Comparison of ENCODE assay signal across 26 cellular contexts in the genomic region with DNA sequence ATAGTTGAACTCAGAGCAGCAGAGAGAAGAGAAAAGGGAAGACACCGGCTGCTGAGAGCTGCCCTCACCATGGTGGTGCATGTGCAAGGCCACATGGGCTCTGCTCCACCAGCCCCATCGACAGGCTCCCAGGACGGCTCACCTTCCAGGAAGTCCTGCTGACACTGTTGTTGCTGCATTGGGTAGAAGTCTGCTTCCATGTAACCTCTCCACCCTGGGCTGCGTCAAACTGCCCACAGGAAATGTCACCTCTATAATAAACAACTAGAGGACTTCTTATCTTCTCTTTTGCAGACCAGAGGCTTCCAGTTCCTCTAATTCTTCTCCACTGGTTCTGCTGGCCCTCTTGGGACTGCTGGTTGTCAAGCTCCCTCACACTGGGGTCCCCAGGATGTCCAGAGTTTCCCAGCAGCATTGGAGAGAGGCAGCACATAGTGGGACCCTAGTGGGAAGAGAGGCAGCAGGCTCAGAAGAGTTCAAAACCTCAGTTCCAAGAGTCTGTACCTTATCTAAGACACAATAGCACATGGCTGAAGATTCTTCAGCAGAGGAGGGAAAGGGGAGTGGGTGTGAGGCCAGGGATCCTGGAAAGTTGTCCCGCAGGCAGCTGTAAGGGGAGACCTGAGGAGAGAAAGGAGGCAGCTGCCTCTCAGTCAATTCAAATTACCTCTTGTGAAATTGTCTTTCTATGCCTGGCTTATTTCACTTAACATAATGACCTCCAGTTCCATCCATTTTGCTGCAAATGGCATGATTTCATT. TPM values are rescaled to one million over a fixed set of nuclear protein-coding genes. Genes with fewer than 3 reads are reported as not detected.
A peak's percentile ranks its signal among the peaks of the same experiment; 100 is the strongest.
DNase-seq lines count a peak whose midpoint lies in the region; ATAC-seq, FAIRE-seq and TF ChIP-seq lines count a peak whose summit lies in the region.
"Had no signal": no experiment of that assay in that cellular context is flagged by ENCODE, and none has a peak within 500 bp of the region (broad histone marks: within the 10 kb centered on the region; RNA-seq: fewer than 3 reads in every experiment).

No MANE protein-coding gene starts in this region.

- H3K27ac ChIP-seq in BLaER1 treated with 17β-estradiol and CSF1 and Interleukin-3, amounts not matched to agents 10 nM and 100 nM, result peak overlapping the region in 2 of 11 experiments; percentile 6 to 17; a peak in 4 of 22 replicates
- H3K27ac ChIP-seq in naive thymus-derived CD4-positive, alpha-beta T cell (ENCODE audit: low read depth, low read length), result no peak overlapping the region
- H3K27ac ChIP-seq in GM23338 (ENCODE audit: low read depth), result no peak overlapping the region
- H3K27ac ChIP-seq: body of pancreas, pancreas had no signal

- H3K79me2 ChIP-seq in GM23338 (replicated peaks; ENCODE audit: insufficient read depth), result no peaks in the 10 kb centered on the region

- no peak for DNase-seq in GM18507 (ENCODE audit: extremely low spot score, insufficient read length, low read depth)
- peak; percentile 81 for DNase-seq in UCSD-AML1 (lab: John Stamatoyannopoulos, UW; ENCODE audit: unreplicated experiment)
- DNase-seq in naive thymus-derived CD4-positive, alpha-beta T cell, result no peak
- no peak for DNase-seq in GM23338 (ENCODE audit: low spot score)
- no peak for DNase-seq in mucosa of gallbladder (ENCODE audit: low spot score)
- DNase-seq: activated gamma-delta T cell; activated T-cell treated with anti-CD3 and anti-CD28 coated beads for 4 hours; body of pancreas; HFFc6; mesenchymal stem cell; naive B cell; NCI-H146; NCI-H510A; pancreas; stimulated activated CD4-positive, alpha-beta T cell treated with anti-CD3 and anti-CD28 coated beads, Interleukin-4, amount 100 ng/mL, for 24 hours had no signal

- no peaks in the 10 kb centered on the region; a peak in 1 of 22 replicates for H3K9me3 ChIP-seq in BLaER1 treated with 17β-estradiol and CSF1 and Interleukin-3, amounts not matched to agents 10 nM and 100 nM (replicated peaks in 1 of 11)
- no peaks in the 10 kb centered on the region for H3K9me3 ChIP-seq in naive thymus-derived CD4-positive, alpha-beta T cell (ENCODE audit: control insufficient read depth in 2 of 3, low read length in 3 of 3)
- H3K9me3 ChIP-seq: body of pancreas, pancreas had no signal

- ATAC-seq in naive thymus-derived CD4-positive, alpha-beta T cell, result peak; percentile 83
- ATAC-seq in GM19023 (IDR thresholded peaks at IDR 0.05; ENCODE audit: unreplicated experiment), result no peak
- no peak for ATAC-seq in GM19328 (IDR thresholded peaks at IDR 0.05; ENCODE audit: unreplicated experiment)
- ATAC-seq in GM23338, result no peak
- ATAC-seq: body of pancreas had no signal

- H3K9ac ChIP-seq in BLaER1 treated with 17β-estradiol and CSF1 and Interleukin-3, amounts not matched to agents 10 nM and 100 nM, result no peak overlapping the region

- no peaks in the 10 kb centered on the region for H3F3A ChIP-seq in GM23338 (replicated peaks; ENCODE audit: low read depth)

- peaks cover 0 to 5% (median 0%) of the 10 kb centered on the region in 7 donors for H3K4me1 Mint-ChIP-seq in naive thymus-derived CD4-positive, alpha-beta T cell
- peaks cover 15% of the 10 kb centered on the region for H3K4me1 Mint-ChIP-seq in GM23338

- peak; percentile 36 for FAIRE-seq in GM18507 (lab: Jason Lieb, UNC)
- FAIRE-seq: pancreas, RCC 7860 had no signal

- intact Hi-C loops in naive thymus-derived CD4-positive, alpha-beta T cell (cut with micrococcal nuclease), result no loop called here

- CTCF ChIA-PET in naive thymus-derived CD4-positive, alpha-beta T cell (lab: Charles Lee), result no interaction called here

- H4K20me1 ChIP-seq in BLaER1 treated with 17β-estradiol and CSF1 and Interleukin-3, amounts not matched to agents 10 nM and 100 nM, result no peaks in the 10 kb centered on the region
- no peaks in the 10 kb centered on the region for H4K20me1 ChIP-seq in GM23338 (replicated peaks; ENCODE audit: insufficient read depth)

- H3K4me3 Mint-ChIP-seq in naive thymus-derived CD4-positive, alpha-beta T cell, result no peak overlapping the region
- H3K4me3 Mint-ChIP-seq in GM23338, result no peak overlapping the region
- H3K4me3 Mint-ChIP-seq: HFFc6; naive B cell; stimulated activated naive CD8-positive, alpha-beta T cell treated with anti-CD3 and anti-CD28 coated beads, Interleukin-15, Interleukin-2, amounts not matched to agents 100 ng/mL and 50 ng/mL, for 24 hours had no signal

- peaks cover 0 to 2% (median 0%) of the 10 kb centered on the region in 5 donors for H3K36me3 Mint-ChIP-seq in naive thymus-derived CD4-positive, alpha-beta T cell
- no peaks in the 10 kb centered on the region for H3K36me3 Mint-ChIP-seq in GM23338 (ENCODE audit: low read depth)
- H3K36me3 Mint-ChIP-seq: naive B cell had no signal

- H3K9me2 ChIP-seq in GM23338 (ENCODE audit: insufficient read depth), result 0 out of 2 replicates have a peak, but pooled peaks cover 3% of the 10 kb centered on the region

- TF ChIP-seq CTCF in GM23338 (conservative IDR thresholded peaks at IDR 0.05; ENCODE audit: low read depth in 2 of 2), result no peak

- POLR2A ChIA-PET in naive thymus-derived CD4-positive, alpha-beta T cell (lab: Charles Lee), result no interaction called here

- no peaks in the 10 kb centered on the region for H3K27me3 ChIP-seq in BLaER1 treated with 17β-estradiol and CSF1 and Interleukin-3, amounts not matched to agents 10 nM and 100 nM
- H3K27me3 ChIP-seq in naive thymus-derived CD4-positive, alpha-beta T cell (ENCODE audit: control insufficient read depth in 2 of 2, insufficient read depth in 2 of 2, low read length in 2 of 2), result no peaks in the 10 kb centered on the region
- no peaks in the 10 kb centered on the region for H3K27me3 ChIP-seq in GM23338 (ENCODE audit: insufficient read depth)
- H3K27me3 ChIP-seq: body of pancreas had no signal

- peaks cover 7 to 38% (median 12%) of the 10 kb centered on the region in 10 experiments; a peak in 19 of 20 replicates for H3K4me1 ChIP-seq in BLaER1 treated with 17β-estradiol and CSF1 and Interleukin-3, amounts not matched to agents 10 nM and 100 nM
- H3K4me1 ChIP-seq in naive thymus-derived CD4-positive, alpha-beta T cell (ENCODE audit: control insufficient read depth in 2 of 2, insufficient read depth in 2 of 2, low read length in 2 of 2), result peaks cover 0 to 7% of the 10 kb centered on the region in 2 donors
- 0 out of 2 replicates have a peak, but pooled peaks cover 8% of the 10 kb centered on the region for H3K4me1 ChIP-seq in GM23338 (ENCODE audit: insufficient read depth)
- H3K4me1 ChIP-seq: body of pancreas, pancreas had no signal

- peaks cover 0 to 1% (median 0%) of the 10 kb centered on the region in 11 donors for H3K9me3 Mint-ChIP-seq in naive thymus-derived CD4-positive, alpha-beta T cell
- H3K9me3 Mint-ChIP-seq in GM23338, result no peaks in the 10 kb centered on the region
- H3K9me3 Mint-ChIP-seq: HFFc6; naive B cell; stimulated activated naive CD8-positive, alpha-beta T cell treated with anti-CD3 and anti-CD28 coated beads, Interleukin-15, Interleukin-2, amounts not matched to agents 100 ng/mL and 50 ng/mL, for 24 hours had no signal

- no peak overlapping the region for H3K27ac Mint-ChIP-seq in naive thymus-derived CD4-positive, alpha-beta T cell
- no peak overlapping the region for H3K27ac Mint-ChIP-seq in GM23338
- H3K27ac Mint-ChIP-seq: HFFc6; stimulated activated naive CD8-positive, alpha-beta T cell treated with anti-CD3 and anti-CD28 coated beads, Interleukin-15, Interleukin-2, amounts not matched to agents 100 ng/mL and 50 ng/mL, for 24 hours had no signal

- peaks cover 0 to 72% (median 8%) of the 10 kb centered on the region in 5 donors for H3K27me3 Mint-ChIP-seq in naive thymus-derived CD4-positive, alpha-beta T cell
- H3K27me3 Mint-ChIP-seq in GM23338 (ENCODE audit: insufficient read depth, low read depth, poor library complexity), result peaks cover 2% of the 10 kb centered on the region
- H3K27me3 Mint-ChIP-seq: stimulated activated naive CD8-positive, alpha-beta T cell treated with anti-CD3 and anti-CD28 coated beads, Interleukin-15, Interleukin-2, amounts not matched to agents 100 ng/mL and 50 ng/mL, for 24 hours had no signal

- no peak overlapping the region for H2AFZ ChIP-seq in GM23338

- no peaks in the 10 kb centered on the region for H3K36me3 ChIP-seq in BLaER1 treated with 17β-estradiol and CSF1 and Interleukin-3, amounts not matched to agents 10 nM and 100 nM
- no peaks in the 10 kb centered on the region for H3K36me3 ChIP-seq in naive thymus-derived CD4-positive, alpha-beta T cell (ENCODE audit: control insufficient read depth in 2 of 3, insufficient read depth in 3 of 3, low read length in 3 of 3)
- no peaks in the 10 kb centered on the region for H3K36me3 ChIP-seq in GM23338 (ENCODE audit: insufficient read depth)
- H3K36me3 ChIP-seq: pancreas had no signal

- H3K4me3 ChIP-seq in BLaER1 treated with 17β-estradiol and CSF1 and Interleukin-3, amounts not matched to agents 10 nM and 100 nM, result no peak overlapping the region
- H3K4me3 ChIP-seq in naive thymus-derived CD4-positive, alpha-beta T cell (ENCODE audit: low read length), result no peak overlapping the region
- H3K4me3 ChIP-seq in GM23338, result no peak overlapping the region
- H3K4me3 ChIP-seq: body of pancreas, pancreas had no signal

- H3K4me2 ChIP-seq in BLaER1 treated with 17β-estradiol and CSF1 and Interleukin-3, amounts not matched to agents 10 nM and 100 nM, result peak overlapping the region; percentile 14 to 79 (median 54); a peak in 20 of 22 replicates
- H3K4me2 ChIP-seq in GM23338, result no peak overlapping the region

TF ChIP-seq in GM23338, 12 proteins besides CTCF, POLR2A, EP300 and RAD21 (continues in another document):
- TF ChIP-seq, protein P1, sequence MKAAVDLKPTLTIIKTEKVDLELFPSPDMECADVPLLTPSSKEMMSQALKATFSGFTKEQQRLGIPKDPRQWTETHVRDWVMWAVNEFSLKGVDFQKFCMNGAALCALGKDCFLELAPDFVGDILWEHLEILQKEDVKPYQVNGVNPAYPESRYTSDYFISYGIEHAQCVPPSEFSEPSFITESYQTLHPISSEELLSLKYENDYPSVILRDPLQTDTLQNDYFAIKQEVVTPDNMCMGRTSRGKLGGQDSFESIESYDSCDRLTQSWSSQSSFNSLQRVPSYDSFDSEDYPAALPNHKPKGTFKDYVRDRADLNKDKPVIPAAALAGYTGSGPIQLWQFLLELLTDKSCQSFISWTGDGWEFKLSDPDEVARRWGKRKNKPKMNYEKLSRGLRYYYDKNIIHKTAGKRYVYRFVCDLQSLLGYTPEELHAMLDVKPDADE (IDR thresholded peaks at IDR 0.05), result no peak

RNA-seq across cellular contexts. Expression of a gene that starts 5.8 kb away (rescaled TPM):
- total RNA-seq in naive thymus-derived CD4-positive, alpha-beta T cell, result 1 to 10 TPM in 2 of 5 experiments, under 1 TPM in 1, not detected in 2; 0.17 to 7.4 (median 2.4) TPM
- polyA plus RNA-seq in naive thymus-derived CD4-positive, alpha-beta T cell, result not detected
- total RNA-seq in GM23338 (2014; rRNA removed; shearing (Covaris generic)), result not detected in 2 replicates
- polyA plus RNA-seq in GM23338 (2016; fragmentation: Nextera tagmentation; extraction: Ambion mirVana), result not detected in 2 replicates
- total RNA-seq in mucosa of gallbladder, result not detected
- total RNA-seq: body of pancreas, cerebellum, Daoy, epithelial cell of proximal tubule, fibroblast of villous mesenchyme, HFFc6, MCF 10A had no signal
- polyA plus RNA-seq: AG04450, pancreas had no signal

RNA-seq across cellular contexts. Expression of a gene that starts 28.4 kb away (rescaled TPM):
- total RNA-seq in naive thymus-derived CD4-positive, alpha-beta T cell, result 10 to 100 TPM in 2 of 5 experiments, 1 to 10 TPM in 3; 2.2 to 27.6 (median 4.5) TPM
- polyA plus RNA-seq in naive thymus-derived CD4-positive, alpha-beta T cell, result under 1 TPM; 0.08 to 0.09 TPM
- not detected in 2 replicates for total RNA-seq in GM23338 (2014; rRNA removed; shearing (Covaris generic))
- polyA plus RNA-seq in GM23338 (2016; fragmentation: Nextera tagmentation; extraction: Ambion mirVana), result 0.12 TPM in 1 of 2 replicates, not detected in the other
- total RNA-seq in mucosa of gallbladder, result 4.8 TPM
- total RNA-seq: Daoy, epithelial cell of proximal tubule, HFFc6, MCF 10A had no signal
